Comparison of ENCODE assay signal across 8 cellular contexts in genomic region chr18:71012789-71013188, GRCh38.
"Had no signal": no experiment of that assay in that cellular context is flagged by ENCODE, and none has a peak within 500 bp of the region (broad histone marks: within the 10 kb centered on the region; RNA-seq: fewer than 3 reads in every experiment).

No MANE protein-coding gene starts in this region.

- H3K4me3 ChIP-seq: GM12878 had no signal

- DNase-seq: GDM1, GF-D8 had no signal

- FAIRE-seq: G401.6, GM12878, GM12891, GM12892, GM18507, GM19239 had no signal
